In genomic region chrX:23168291-23168690, GRCh38 we compare ENCODE assay signal across 4 cellular contexts.
TF ChIP-seq lines count a peak whose summit lies in the region.

No MANE protein-coding gene starts in this region.

TF ChIP-seq in HepG2, 621 proteins besides CTCF, POLR2A, EP300 and RAD21:
- TF ChIP-seq MAFK (conservative IDR thresholded peaks at IDR 0.05 in 1 of 2, IDR thresholded peaks at IDR 0.05 in 1 of 2; ENCODE audit: low read length in 2 of 2) (peak; percentile 39 to 69; a peak in 2 of 4 replicates), ELF4 (CRISPR knock-in tag; IDR thresholded peaks at IDR 0.05; ENCODE audit: borderline replicate concordance) (no peak), MAFF (IDR thresholded peaks at IDR 0.05; ENCODE audit: low read depth, low read length) (peak; percentile 55), XRCC5 (optimal IDR thresholded peaks at IDR 0.05; ENCODE audit: low read length) (no peak), ZFP37 (CRISPR knock-in tag; IDR thresholded peaks at IDR 0.05; ENCODE audit: borderline replicate concordance) (no peak), MLX (CRISPR knock-in tag; IDR thresholded peaks at IDR 0.05) (no peak), NCOA5 (CRISPR knock-in tag; IDR thresholded peaks at IDR 0.05) (no peak)

TF ChIP-seq in A549, 52 proteins besides CTCF, POLR2A, EP300 and RAD21:
- no peak for TF ChIP-seq EHMT2 (IDR thresholded peaks at IDR 0.05; ENCODE audit: low read depth)
- peak; percentile 77 for TF ChIP-seq MAFK (IDR thresholded peaks at IDR 0.05; ENCODE audit: partially characterized antibody)

TF ChIP-seq in IMR-90, 13 proteins besides CTCF, POLR2A, EP300 and RAD21:
- TF ChIP-seq MAFK (IDR thresholded peaks at IDR 0.05; ENCODE audit: low read depth, low read length) (peak; percentile 77), CEBPB (IDR thresholded peaks at IDR 0.05; ENCODE audit: low read depth, low read length) (no peak), FOS (IDR thresholded peaks at IDR 0.05; ENCODE audit: low read depth, low read length) (no peak)
TF ChIP-seq in IMR-90: peak in this region for 1.

TF ChIP-seq in K562, 482 proteins besides CTCF, POLR2A, EP300 and RAD21:
- TF ChIP-seq ZNF316 (IDR thresholded peaks at IDR 0.05) (peak; percentile 46; the same call in 1 of the 2 replicates), NCOA4 (IDR thresholded peaks at IDR 0.05; ENCODE audit: partially characterized antibody) (no peak), MAFK (IDR thresholded peaks at IDR 0.05; ENCODE audit: low read length) (0 out of 2 replicates have a peak, but pooled peaks have one; percentile 5)
